In genomic region chr9:20319641-20320337, GRCh38 we compare ENCODE assay signal across 9 cellular contexts.
DNase-seq lines count a peak whose midpoint lies in the region; ATAC-seq and TF ChIP-seq lines count a peak whose summit lies in the region.
"Had no signal": no experiment of that assay in that cellular context is flagged by ENCODE, and none has a peak within 500 bp of the region (broad histone marks: within the 10 kb centered on the region; RNA-seq: fewer than 3 reads in every experiment).

No MANE protein-coding gene starts in this region.

- H3K27ac Mint-ChIP-seq in CD14-positive monocyte = no peak overlapping the region

- no peaks in the 10 kb centered on the region for H3K27me3 Mint-ChIP-seq in CD14-positive monocyte (ENCODE audit: low read depth in 3 of 3)

- H3K4me1 Mint-ChIP-seq in CD14-positive monocyte = no peaks in the 10 kb centered on the region

- no peak for ATAC-seq in HG02571 (IDR thresholded peaks at IDR 0.05; ENCODE audit: unreplicated experiment)

- DNase-seq in NCI-H510A treated with DMSO at 0.1 percent for 48 hours (lab: John Stamatoyannopoulos, UW) = peak; percentile 48
- DNase-seq in NCI-H510A (lab: John Stamatoyannopoulos, UW) = no peak
- peak; percentile 70 for DNase-seq in NCI-H774 (lab: John Stamatoyannopoulos, UW)
- peak; percentile 73 for DNase-seq in epithelial cell of prostate (ENCODE audit: low read depth, low spot score)
- DNase-seq in stimulated activated CD4-positive, alpha-beta T cell treated with anti-CD3 and anti-CD28 coated beads, Interleukin-4, amount 100 ng/mL, for 1 hour = peak; percentile 24
- DNase-seq in stimulated activated naive CD4-positive, alpha-beta T cell treated with Interleukin-2 at 50 U/mL for 16 hours (lab: John Stamatoyannopoulos, UW) = no peak
- DNase-seq in CD14-positive monocyte (ENCODE audit: low spot score) = no peak

- H3K27ac ChIP-seq in epithelial cell of prostate = peak overlapping the region; percentile 76
- H3K27ac ChIP-seq: BLaER1 treated with 17β-estradiol and CSF1 and Interleukin-3, amounts not matched to agents 10 nM and 100 nM had no signal

- H3K9me3 Mint-ChIP-seq in CD14-positive monocyte = peaks cover 0 to 4% (median 0%) of the 10 kb centered on the region in 7 donors

- intact Hi-C loops in CD14-positive monocyte (cut with micrococcal nuclease) = no loop called here

- H3K36me3 Mint-ChIP-seq in CD14-positive monocyte = no peaks in the 10 kb centered on the region

- H3K4me3 Mint-ChIP-seq in CD14-positive monocyte = no peak overlapping the region

- no peak for TF ChIP-seq CTCF in CD14-positive monocyte (IDR thresholded peaks at IDR 0.05)

Comparison
In these comparisons a context has a peak if more than half of its experiments do, and no peak if none do; other contexts are left out.
1. DNase-seq: peak in NCI-H510A treated with DMSO at 0.1 percent for 48 hours (single experiment), NCI-H774 (single experiment), epithelial cell of prostate (single experiment) and stimulated activated CD4-positive, alpha-beta T cell treated with anti-CD3 and anti-CD28 coated beads, Interleukin-4, amount 100 ng/mL, for 1 hour (single experiment); none in NCI-H510A (single experiment), stimulated activated naive CD4-positive, alpha-beta T cell treated with Interleukin-2 at 50 U/mL for 16 hours (single experiment) and CD14-positive monocyte (single experiment).